19 cellular contexts compared by ENCODE assay signal in genomic region chr6:138757131-138757530, GRCh38. TPM values are rescaled to one million over a fixed set of nuclear protein-coding genes. Genes with fewer than 3 reads are reported as not detected.
DNase-seq lines count a peak whose midpoint lies in the region; ATAC-seq and TF ChIP-seq lines count a peak whose summit lies in the region.
"Had no signal": no experiment of that assay in that cellular context is flagged by ENCODE, and none has a peak within 500 bp of the region (broad histone marks: within the 10 kb centered on the region; RNA-seq: fewer than 3 reads in every experiment).

No MANE protein-coding gene starts in this region.

- no peaks in the 10 kb centered on the region for H3K4me1 ChIP-seq in uterus
- H3K4me1 ChIP-seq: A549, Peyer's patch had no signal

- TF ChIP-seq CTCF in fibroblast of villous mesenchyme (IDR thresholded peaks at IDR 0.05; ENCODE audit: insufficient read depth, low read depth, low read length) (no peak), uterus (IDR thresholded peaks at IDR 0.05) (no peak)

- ATAC-seq in sciatic nerve: peak; percentile 45
- no peak for ATAC-seq in HG02798 (IDR thresholded peaks at IDR 0.05; ENCODE audit: poor library complexity, unreplicated experiment)
- ATAC-seq: A549 had no signal

- H3K4me3 ChIP-seq in fibroblast of villous mesenchyme (ENCODE audit: low read depth, low read length) (no peak overlapping the region), uterus (no peak overlapping the region)
- H3K4me3 ChIP-seq: A549, MG63, Peyer's patch had no signal

- H3K9me3 ChIP-seq in uterus: no peaks in the 10 kb centered on the region
- H3K9me3 ChIP-seq: A549, MG63, Peyer's patch had no signal

- DNase-seq in EH (ENCODE audit: low read depth) (peak; percentile 42), amniotic epithelial cell (ENCODE audit: low read depth) (peak; percentile 84), fibroblast of villous mesenchyme (ENCODE audit: low read depth) (peak; percentile 45), sciatic nerve (ENCODE audit: low spot score) (no peak), NCI-H82 (lab: John Stamatoyannopoulos, UW) (no peak), uterus (no peak)
- DNase-seq: CD4-positive, alpha-beta T cell; DND-41; GOT3; MG63; NCI-H1105; NCI-H1694 treated with DMSO at 0.1 percent for 48 hours; NCI-H446; NCI-H774; Peyer's patch; SHP77 had no signal

- no peak overlapping the region for H3K27ac ChIP-seq in uterus
- H3K27ac ChIP-seq: A549, HL-60, Peyer's patch had no signal

- no peak for TF ChIP-seq POLR2A in uterus (IDR thresholded peaks at IDR 0.05)

- intact Hi-C loops in sciatic nerve (cut with DNase I): no loop called here
- intact Hi-C loops in uterus (cut with DNase I; ENCODE audit: low total_unique reads): no loop called here

- H3K27me3 ChIP-seq in uterus: no peaks in the 10 kb centered on the region
- H3K27me3 ChIP-seq: MG63, Peyer's patch had no signal

- no peaks in the 10 kb centered on the region for H3K36me3 ChIP-seq in uterus
- H3K36me3 ChIP-seq: MG63, Peyer's patch had no signal

RNA-seq across cellular contexts. Expression of gene CCDC28A, which starts 16.4 kb away (rescaled TPM):
- total RNA-seq in fibroblast of villous mesenchyme (10.3 and 13.4 TPM in 2 replicates), sciatic nerve (16.8 TPM), uterus (10 to 100 TPM in 2 of 4 donors, 1 to 10 TPM in 2; 7.9 to 28.9 (median 15.3) TPM)

RNA-seq across cellular contexts. Expression of gene ECT2L, which starts 38.8 kb away (rescaled TPM):
- total RNA-seq in fibroblast of villous mesenchyme (not detected in 2 replicates), sciatic nerve (0.49 TPM), uterus (1 to 10 TPM in 2 of 4 donors, under 1 TPM in 2; 0.51 to 1.5 (median 0.99) TPM)
- total RNA-seq: CD4-positive, alpha-beta T cell had no signal

Comparison
In these comparisons a context has a peak if more than half of its experiments do, and no peak if none do; other contexts are left out.
1. DNase-seq: peak in EH (single experiment), amniotic epithelial cell (single experiment) and fibroblast of villous mesenchyme (single experiment); none in sciatic nerve (single experiment), NCI-H82 (single experiment) and uterus (0 of 2).